In the genomic region with DNA sequence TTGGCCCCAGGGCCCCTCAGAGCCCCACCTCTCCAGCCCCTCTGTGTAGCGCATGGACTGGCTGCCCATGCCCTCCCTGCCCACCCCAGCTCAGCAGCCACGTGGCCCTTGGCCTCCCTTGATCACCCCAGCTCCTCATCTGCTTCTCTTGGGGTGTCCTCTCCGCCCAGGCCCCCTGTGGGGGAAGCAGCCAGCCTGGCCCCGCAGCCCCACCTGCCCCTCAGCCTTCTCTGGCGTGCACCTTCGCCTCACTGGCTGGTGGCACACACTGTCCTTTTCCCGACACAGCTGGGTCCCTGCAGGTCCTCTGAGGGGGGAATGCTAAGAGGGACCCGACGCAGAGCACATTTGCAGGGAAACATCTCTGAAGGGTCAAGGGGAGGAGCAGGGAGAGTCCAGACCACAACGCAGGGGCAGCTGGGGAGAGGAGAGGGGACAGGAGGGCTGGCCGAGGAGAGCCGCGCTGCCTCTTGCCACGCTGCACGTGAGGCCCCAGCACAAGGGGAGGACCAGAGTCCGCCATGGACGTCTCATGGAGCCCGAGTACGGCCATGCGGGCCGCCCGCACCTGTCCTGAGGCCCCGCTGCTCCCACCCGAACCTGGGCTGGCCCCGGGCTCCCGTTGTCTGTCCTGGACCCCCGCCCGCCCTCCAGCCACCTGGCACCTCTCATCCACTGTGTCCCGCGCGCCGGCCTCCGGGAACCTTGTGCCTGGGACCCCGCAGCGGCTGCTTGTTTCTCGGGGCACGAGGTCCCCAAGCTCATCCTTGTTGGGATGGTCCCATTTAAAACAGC, we compare ENCODE assay signal across 29 cellular contexts. TPM values are rescaled to one million over a fixed set of nuclear protein-coding genes. Genes with fewer than 3 reads are reported as not detected.
"Had no signal": no experiment of that assay in that cellular context is flagged by ENCODE, and none has a peak within 500 bp of the region (broad histone marks: within the 10 kb centered on the region; RNA-seq: fewer than 3 reads in every experiment).

No MANE protein-coding gene starts in this region.

- H3K36me3 ChIP-seq: colonic mucosa had no signal

- H3K27me3 Mint-ChIP-seq: activated CD4-positive, alpha-beta memory T cell treated with anti-CD3 and anti-CD28 coated beads for 36 hours; activated CD8-positive, alpha-beta memory T cell treated with anti-CD3 and anti-CD28 coated beads, Interleukin-2, amount 10 ng/mL, durations not matched to agents 7 days and 5 days; activated naive CD8-positive, alpha-beta T cell; activated naive CD8-positive, alpha-beta T cell treated with anti-CD3 and anti-CD28 coated beads, Interleukin-2, amount 50 U/mL, for 24 hours had no signal

- H3K4me2 ChIP-seq: hepatocyte had no signal

- H3K36me3 Mint-ChIP-seq: activated CD8-positive, alpha-beta memory T cell treated with anti-CD3 and anti-CD28 coated beads, Interleukin-2, amount 10 ng/mL, durations not matched to agents 7 days and 5 days; activated naive CD8-positive, alpha-beta T cell had no signal

- H3K9me3 Mint-ChIP-seq: activated naive CD8-positive, alpha-beta T cell treated with anti-CD3 and anti-CD28 coated beads, Interleukin-2, amount 50 U/mL, for 24 hours had no signal

- H3K4me3 ChIP-seq: adrenal gland, body of pancreas, colonic mucosa, esophagus squamous epithelium, gastroesophageal sphincter, heart right ventricle, hepatocyte had no signal

- FAIRE-seq: endometrium, endothelial cell of umbilical vein had no signal

- H3K4me3 Mint-ChIP-seq: activated CD4-positive, alpha-beta memory T cell treated with anti-CD3 and anti-CD28 coated beads for 36 hours; activated CD8-positive, alpha-beta memory T cell treated with anti-CD3 and anti-CD28 coated beads, Interleukin-2, amount 10 ng/mL, durations not matched to agents 7 days and 5 days; activated CD8-positive, alpha-beta T cell treated with anti-CD3 and anti-CD28 coated beads, Interleukin-2, amount 10 ng/mL, durations not matched to agents 7 days and 5 days; activated naive CD4-positive, alpha-beta T cell treated with anti-CD3 and anti-CD28 coated beads for 36 hours; activated naive CD8-positive, alpha-beta T cell; activated naive CD8-positive, alpha-beta T cell treated with anti-CD3 and anti-CD28 coated beads, Interleukin-2, amount 50 U/mL, for 24 hours; activated T-helper 1 cell treated with anti-CD3 and anti-CD28 coated beads, Interleukin-12 subunit alpha, Interleukin-12 subunit beta, Interleukin-2, Interleukin-4 antibody, amounts not matched to agents 30 ng/mL and 10 ng/mL and 1 ng/mL, durations not matched to agents 14 hours and 24 hours and 36 hours had no signal

- H3K9me3 ChIP-seq: adrenal gland, body of pancreas, colonic mucosa, esophagus squamous epithelium, gastroesophageal sphincter, heart right ventricle had no signal

- ATAC-seq: activated CD8-positive, alpha-beta memory T cell treated with anti-CD3 and anti-CD28 coated beads, Interleukin-2, amount 10 ng/mL, durations not matched to agents 7 days and 5 days; activated CD8-positive, alpha-beta T cell treated with anti-CD3 and anti-CD28 coated beads, Interleukin-2, amount 10 ng/mL, durations not matched to agents 7 days and 5 days; activated naive CD8-positive, alpha-beta T cell treated with anti-CD3 and anti-CD28 coated beads, Interleukin-2, amount 50 U/mL, for 24 hours; body of pancreas; gastroesophageal sphincter; heart right ventricle had no signal

- H3K27ac ChIP-seq: adrenal gland, colonic mucosa, epithelial cell of prostate, esophagus squamous epithelium, gastroesophageal sphincter had no signal

- H2AFZ ChIP-seq: hepatocyte had no signal

- H3K27ac Mint-ChIP-seq: activated CD4-positive, alpha-beta memory T cell treated with anti-CD3 and anti-CD28 coated beads for 36 hours; activated CD8-positive, alpha-beta memory T cell treated with anti-CD3 and anti-CD28 coated beads, Interleukin-2, amount 10 ng/mL, durations not matched to agents 7 days and 5 days; activated CD8-positive, alpha-beta T cell treated with anti-CD3 and anti-CD28 coated beads, Interleukin-2, amount 10 ng/mL, durations not matched to agents 7 days and 5 days; activated naive CD4-positive, alpha-beta T cell treated with anti-CD3 and anti-CD28 coated beads for 36 hours; activated naive CD8-positive, alpha-beta T cell; activated naive CD8-positive, alpha-beta T cell treated with anti-CD3 and anti-CD28 coated beads, Interleukin-2, amount 50 U/mL, for 24 hours; activated T-helper 1 cell treated with anti-CD3 and anti-CD28 coated beads, Interleukin-12 subunit alpha, Interleukin-12 subunit beta, Interleukin-2, Interleukin-4 antibody, amounts not matched to agents 30 ng/mL and 10 ng/mL and 1 ng/mL, durations not matched to agents 14 hours and 24 hours and 36 hours; activated T-helper 2 cell treated with anti-CD3 and anti-CD28 coated beads, Interferon-gamma antibody, Interleukin-2, Interleukin-4, amounts not matched to agents 10 μg/mL and 5 μg/mL and 100 μg/mL, durations not matched to agents 14 hours and 24 hours and 36 hours had no signal

- DNase-seq: activated CD4-positive, alpha-beta memory T cell treated with anti-CD3 and anti-CD28 coated beads for 36 hours; activated CD4-positive, alpha-beta T cell treated with anti-CD3 and anti-CD28 coated beads for 1 hour; activated CD4-positive, alpha-beta T cell treated with anti-CD3 and anti-CD28 coated beads for 48 hours; activated CD8-positive, alpha-beta memory T cell treated with anti-CD3 and anti-CD28 coated beads, Interleukin-2, amount 10 ng/mL, durations not matched to agents 7 days and 5 days; activated CD8-positive, alpha-beta memory T cell treated with anti-CD3 and anti-CD28 coated beads, Interleukin-2, amount 50 U/mL, for 4 hours; activated CD8-positive, alpha-beta T cell treated with anti-CD3 and anti-CD28 coated beads, Interleukin-2, amount 10 ng/mL, durations not matched to agents 7 days and 5 days; activated effector memory CD4-positive, alpha-beta T cell treated with anti-CD3 and anti-CD28 coated beads, Interleukin-2, amount 50 U/mL, for 16 hours; activated naive CD4-positive, alpha-beta T cell treated with anti-CD3 and anti-CD28 coated beads for 36 hours; activated naive CD8-positive, alpha-beta T cell treated with anti-CD3 and anti-CD28 coated beads, Interleukin-2, amount 50 U/mL, for 24 hours; activated T-cell treated with anti-CD3 and anti-CD28 coated beads, Interleukin-2, amount 50 U/mL, for 1 hour; activated T-cell treated with anti-CD3 and anti-CD28 coated beads, Interleukin-2, amount 50 U/mL, for 48 hours; adrenal gland; amygdala; body of pancreas; caudate nucleus; colonic mucosa; effector CD8-positive, alpha-beta T cell; esophagus squamous epithelium; foreskin melanocyte; heart right ventricle; T-helper 2 cell had no signal

- H3K4me1 ChIP-seq: colonic mucosa had no signal

- H3K27me3 ChIP-seq: adrenal gland, body of pancreas, colonic mucosa, esophagus squamous epithelium, gastroesophageal sphincter, heart right ventricle, hepatocyte had no signal

RNA-seq across cellular contexts. Expression of gene TEX22, which starts 47.7 kb away (rescaled TPM):
- total RNA-seq: hepatocyte had no signal
